Comparison of ENCODE assay signal across 1 cellular context in genomic region chr22:50250249-50250554, GRCh38.
TF ChIP-seq lines count a peak whose summit lies in the region.

No MANE protein-coding gene starts in this region.

TF ChIP-seq in GM23338, 12 proteins besides CTCF, POLR2A, EP300 and RAD21 (continued from another document):
- TF ChIP-seq ZNF462 (CRISPR knock-in tag; IDR thresholded peaks at IDR 0.05) = no peak
- TF ChIP-seq EZH2 (IDR thresholded peaks at IDR 0.05; ENCODE audit: low read depth, unreplicated experiment) = no peak
- no peak for TF ChIP-seq ETS1 (IDR thresholded peaks at IDR 0.05)
